ENCODE assay signal across 16 cellular contexts in the genomic region with DNA sequence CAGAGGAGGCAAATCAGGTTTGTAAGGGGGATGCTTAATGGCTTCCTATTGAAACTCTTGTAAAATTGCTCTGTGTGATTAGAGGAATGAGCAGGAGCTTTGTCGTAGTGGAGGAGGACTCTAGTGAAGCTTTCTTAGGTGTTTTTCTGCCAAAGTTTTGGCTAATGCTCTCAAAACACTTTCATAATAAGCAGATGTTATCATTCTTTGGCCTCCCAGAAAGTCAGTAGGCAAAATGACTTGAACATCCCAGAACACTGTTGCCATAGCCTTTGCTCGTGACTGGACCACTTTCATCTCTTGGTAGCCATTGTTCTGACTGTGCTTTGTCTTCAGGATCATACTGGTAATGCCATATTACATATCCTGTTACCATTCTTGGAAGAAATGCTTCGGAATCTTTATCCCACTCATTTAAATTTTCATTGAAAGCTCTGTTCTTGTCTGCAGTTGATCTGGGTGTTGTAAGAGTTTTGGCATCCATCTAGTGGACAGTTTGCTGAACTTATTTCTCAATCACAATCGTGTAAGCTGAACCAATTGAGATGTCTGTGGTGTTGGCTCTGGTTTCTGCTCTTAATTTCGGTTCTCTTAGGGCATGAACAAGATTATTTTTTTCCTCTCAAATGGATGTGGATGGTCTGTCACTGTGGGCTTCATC.
DNase-seq lines count a peak whose midpoint lies in the region; TF ChIP-seq lines count a peak whose summit lies in the region.
"Had no signal": no experiment of that assay in that cellular context is flagged by ENCODE, and none has a peak within 500 bp of the region (broad histone marks: within the 10 kb centered on the region; RNA-seq: fewer than 3 reads in every experiment).

No MANE protein-coding gene starts in this region.

- peak; percentile 45 to 66 for DNase-seq in foreskin fibroblast
- no peak for DNase-seq in NCI-H82 treated with DMSO at 0.1 percent for 48 hours (lab: John Stamatoyannopoulos, UW; ENCODE audit: unreplicated experiment)
- no peak for DNase-seq in GM19240 (ENCODE audit: insufficient read length, low spot score)
- DNase-seq in OCI-M2 (lab: John Stamatoyannopoulos, UW; ENCODE audit: unreplicated experiment): no peak
- no peak for DNase-seq in activated gamma-delta T cell treated with Interleukin-2 at 50 U/mL for 16 hours
- DNase-seq: activated CD4-positive, alpha-beta T cell treated with anti-CD3 and anti-CD28 coated beads for 4 hours; heart right ventricle; NCI-H146; NCI-H774; substantia nigra; SW 1271 had no signal

- no peaks in the 10 kb centered on the region for H3K9me2 ChIP-seq in OCI-LY1 (ENCODE audit: low read depth, low read length)

- no peak overlapping the region for H3K4me3 ChIP-seq in GM12875 (ENCODE audit: low read depth, low read length)
- H3K4me3 ChIP-seq in OCI-LY1 (ENCODE audit: low read depth, low read length, poor library complexity, severe bottlenecking): no peak overlapping the region
- no peak overlapping the region for H3K4me3 ChIP-seq in foreskin fibroblast (ENCODE audit: low read depth in 1 of 2, low read length in 2 of 2)
- H3K4me3 ChIP-seq: BLaER1 treated with 17β-estradiol and CSF1 and Interleukin-3, amounts not matched to agents 10 nM and 100 nM; heart right ventricle; prostate gland had no signal

- H3K27ac ChIP-seq in 22Rv1: peak overlapping the region; percentile 71
- H3K27ac ChIP-seq in OCI-LY1 (ENCODE audit: low read depth, low read length, poor library complexity, severe bottlenecking): no peak overlapping the region
- H3K27ac ChIP-seq: BLaER1 treated with 17β-estradiol and CSF1 and Interleukin-3, amounts not matched to agents 10 nM and 100 nM; heart right ventricle; prostate gland had no signal

- peak; percentile 46 for TF ChIP-seq CTCF in 22Rv1 (IDR thresholded peaks at IDR 0.05)
- TF ChIP-seq CTCF in GM12875 (IDR thresholded peaks at IDR 0.05; ENCODE audit: borderline replicate concordance, insufficient read depth, low read depth, low read length): 0 out of 2 replicates have a peak, but pooled peaks have one; percentile 7
- TF ChIP-seq CTCF in OCI-LY1 (IDR thresholded peaks at IDR 0.05; ENCODE audit: low read length): 0 out of 2 replicates have a peak, but pooled peaks have one; percentile 11
- no peak for TF ChIP-seq CTCF in foreskin fibroblast (IDR thresholded peaks at IDR 0.05; ENCODE audit: low read depth, low read length)

- no peaks in the 10 kb centered on the region for H3K79me2 ChIP-seq in OCI-LY1 (ENCODE audit: insufficient read depth, low read length)

- no peaks in the 10 kb centered on the region for H3K27me3 ChIP-seq in OCI-LY1 (ENCODE audit: insufficient read depth, low read length)
- H3K27me3 ChIP-seq: BLaER1 treated with 17β-estradiol and CSF1 and Interleukin-3, amounts not matched to agents 10 nM and 100 nM; heart right ventricle had no signal

- H3K9ac ChIP-seq in OCI-LY1 (ENCODE audit: low read length): no peak overlapping the region
- H3K9ac ChIP-seq: BLaER1 treated with 17β-estradiol and CSF1 and Interleukin-3, amounts not matched to agents 10 nM and 100 nM had no signal

- H4K20me1 ChIP-seq in OCI-LY1 (ENCODE audit: insufficient read depth, low read length): no peaks in the 10 kb centered on the region
- H4K20me1 ChIP-seq: BLaER1 treated with 17β-estradiol and CSF1 and Interleukin-3, amounts not matched to agents 10 nM and 100 nM had no signal

- no peaks in the 10 kb centered on the region for H3K4me1 ChIP-seq in OCI-LY1 (ENCODE audit: insufficient read depth, low read length, severe bottlenecking)
- H3K4me1 ChIP-seq: BLaER1 treated with 17β-estradiol and CSF1 and Interleukin-3, amounts not matched to agents 10 nM and 100 nM; heart right ventricle; prostate gland had no signal

- H3F3A ChIP-seq in OCI-LY1 (ENCODE audit: insufficient read depth, low read length): no peaks in the 10 kb centered on the region

- no peak overlapping the region for H2AFZ ChIP-seq in OCI-LY1 (ENCODE audit: low read length)

- peaks cover 7% of the 10 kb centered on the region for H3K9me3 ChIP-seq in OCI-LY1 (ENCODE audit: low read length)
- H3K9me3 ChIP-seq: prostate gland had no signal

- H3K36me3 ChIP-seq in OCI-LY1 (ENCODE audit: insufficient read depth, low read length): no peaks in the 10 kb centered on the region
- H3K36me3 ChIP-seq: heart right ventricle, prostate gland had no signal

- no peak overlapping the region for H3K4me2 ChIP-seq in OCI-LY1 (ENCODE audit: low read length)
- H3K4me2 ChIP-seq: BLaER1 treated with 17β-estradiol and CSF1 and Interleukin-3, amounts not matched to agents 10 nM and 100 nM had no signal

Comparison
In these comparisons a context has a peak if more than half of its experiments do, and no peak if none do; other contexts are left out.
1. DNase-seq: peak in foreskin fibroblast (2 of 2); none in NCI-H82 treated with DMSO at 0.1 percent for 48 hours (single experiment), GM19240 (single experiment), OCI-M2 (single experiment) and activated gamma-delta T cell treated with Interleukin-2 at 50 U/mL for 16 hours (single experiment).